24 cellular contexts compared by ENCODE assay signal in the genomic region with DNA sequence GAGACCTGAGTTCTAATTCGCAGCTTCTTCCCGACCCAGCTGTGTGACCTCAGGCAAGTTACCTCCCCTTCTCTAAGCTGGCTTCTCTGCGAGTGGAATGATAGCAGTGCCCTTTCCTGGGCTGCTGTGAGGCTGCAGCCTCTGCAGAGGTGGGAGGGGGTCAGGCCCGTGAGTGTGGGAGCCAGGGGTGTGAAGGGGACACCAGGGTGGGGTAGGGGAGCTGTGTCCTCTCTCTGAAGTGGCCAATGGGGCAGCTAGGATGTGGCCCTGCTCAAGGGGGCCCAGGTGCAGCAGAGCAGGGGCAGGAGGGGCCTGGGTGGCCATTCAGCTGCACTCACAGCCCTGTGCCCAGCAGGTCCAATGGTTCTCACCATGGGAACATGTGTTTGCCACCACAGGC. TPM values are rescaled to one million over a fixed set of nuclear protein-coding genes. Genes with fewer than 3 reads are reported as not detected.
"Had no signal": no experiment of that assay in that cellular context is flagged by ENCODE, and none has a peak within 500 bp of the region (broad histone marks: within the 10 kb centered on the region; RNA-seq: fewer than 3 reads in every experiment).

No MANE protein-coding gene starts in this region.

- H3K27ac ChIP-seq: HL-60, KMS-11, SJSA1, SK-N-MC had no signal

- H3K4me2 ChIP-seq: KMS-11 had no signal

- FAIRE-seq: HTR-8/SVneo, K562, RCC 7860 had no signal

- H3K36me3 ChIP-seq: SJSA1 had no signal

- H3K36me3 Mint-ChIP-seq: IgD-negative memory B cell had no signal

- H3K4me3 Mint-ChIP-seq: IgD-negative memory B cell had no signal

- DNase-seq: Kasumi-1, MM.1S, NCI-H1092 treated with DMSO at 0.1 percent for 48 hours, NCI-H1436, NCI-H1930, NCI-H2081, NCI-H2107, NCI-H2227 treated with DMSO at 0.1 percent for 48 hours, NCI-H446, NCI-H510A, NCI-H524 treated with DMSO at 0.1 percent for 48 hours, NCI-H774, Right ventricle myocardium superior, RPMI8226, SIG-M5 had no signal

- H3K4me3 ChIP-seq: K562, SJSA1, SK-N-MC had no signal

- H3K9ac ChIP-seq: KMS-11 had no signal

- H3K27ac Mint-ChIP-seq: IgD-negative memory B cell had no signal

- ATAC-seq: K562 had no signal

RNA-seq across cellular contexts. Expression of gene DMRTB1, which starts 24.5 kb away (rescaled TPM):
- total RNA-seq: M059J, Right ventricle myocardium superior, SJSA1 had no signal
- polyA plus RNA-seq: IgD-negative memory B cell had no signal
